8 cellular contexts compared by ENCODE assay signal in genomic region chr17:81891303-81891552, GRCh38. TPM values are rescaled to one million over a fixed set of nuclear protein-coding genes. Genes with fewer than 3 reads are reported as not detected.
DNase-seq lines count a peak whose midpoint lies in the region; ATAC-seq and TF ChIP-seq lines count a peak whose summit lies in the region.

No MANE protein-coding gene starts in this region.

- TF ChIP-seq CTCF in OCI-LY3 (IDR thresholded peaks at IDR 0.05; ENCODE audit: low read depth, low read length) (no peak), fibroblast of mammary gland (conservative IDR thresholded peaks at IDR 0.05; ENCODE audit: control insufficient read depth, insufficient read depth, low read depth, low read length) (no peak), smooth muscle cell (IDR thresholded peaks at IDR 0.05; ENCODE audit: borderline replicate concordance, insufficient read depth, poor library complexity, severe bottlenecking) (no peak)

- 1% methylated on average over 32 of the region's 40 CpGs for WGBS in smooth muscle cell (ENCODE audit: low lambda C conversion rate)

- H3K79me2 ChIP-seq in OCI-LY3 (ENCODE audit: low read length) (peaks cover 70% of the 10 kb centered on the region), smooth muscle cell (ENCODE audit: low read depth) (peaks cover 59% of the 10 kb centered on the region)

- DNase-seq in fibroblast of mammary gland (ENCODE audit: low read depth) (no peak), smooth muscle cell (lab: John Stamatoyannopoulos, UW; ENCODE audit: unreplicated experiment) (no peak), NCI-H1092 treated with DMSO at 0.1 percent for 48 hours (lab: John Stamatoyannopoulos, UW) (no peak), NCI-H226 (no peak)

- peaks cover 11% of the 10 kb centered on the region for H3K4me1 ChIP-seq in OCI-LY3 (ENCODE audit: low read length)
- H3K4me1 ChIP-seq in smooth muscle cell (ENCODE audit: low read depth): peaks cover 10% of the 10 kb centered on the region

- H3K9me3 ChIP-seq in OCI-LY3 (ENCODE audit: insufficient read depth, low read length): no peaks in the 10 kb centered on the region
- H3K9me3 ChIP-seq in smooth muscle cell (replicated peaks; ENCODE audit: low read depth): no peaks in the 10 kb centered on the region

- H3K27ac ChIP-seq in OCI-LY3 (ENCODE audit: low read length) (peak overlapping the region; percentile 52), smooth muscle cell (ENCODE audit: low read depth) (peak overlapping the region; percentile 56)

- no peak overlapping the region for H2AFZ ChIP-seq in OCI-LY3 (ENCODE audit: low read depth, low read length)
- H2AFZ ChIP-seq in smooth muscle cell (ENCODE audit: low read depth): no peak overlapping the region

- no peaks in the 10 kb centered on the region for H3F3A ChIP-seq in smooth muscle cell (ENCODE audit: low read depth)

- ATAC-seq in GM19452 (IDR thresholded peaks at IDR 0.05; ENCODE audit: unreplicated experiment) (peak; percentile 20), GM21367 (IDR thresholded peaks at IDR 0.05; ENCODE audit: unreplicated experiment) (no peak), GM21447 (IDR thresholded peaks at IDR 0.05; ENCODE audit: unreplicated experiment) (no peak)

- no peaks in the 10 kb centered on the region for H3K27me3 ChIP-seq in OCI-LY3 (ENCODE audit: low read depth, low read length)
- H3K27me3 ChIP-seq in smooth muscle cell (ENCODE audit: low read depth): no peaks in the 10 kb centered on the region

- H3K9ac ChIP-seq in OCI-LY3 (ENCODE audit: low read length) (peak overlapping the region; percentile 98), smooth muscle cell (ENCODE audit: low read depth) (peak overlapping the region; percentile 97)

- peak overlapping the region; percentile 94 for H3K4me2 ChIP-seq in OCI-LY3 (ENCODE audit: low read length)
- H3K4me2 ChIP-seq in smooth muscle cell: peak overlapping the region; percentile 99

- H3K36me3 ChIP-seq in OCI-LY3 (replicated peaks; ENCODE audit: low read depth, low read length) (peaks cover 47% of the 10 kb centered on the region), smooth muscle cell (ENCODE audit: low read depth) (no peaks in the 10 kb centered on the region)

- no peaks in the 10 kb centered on the region for H4K20me1 ChIP-seq in OCI-LY3 (ENCODE audit: insufficient read depth, low read length)
- peaks cover 31% of the 10 kb centered on the region for H4K20me1 ChIP-seq in smooth muscle cell (ENCODE audit: low read depth)

- H3K4me3 ChIP-seq in OCI-LY3 (ENCODE audit: low read length) (peak overlapping the region; percentile 99), fibroblast of mammary gland (ENCODE audit: control insufficient read depth, low read depth, low read length) (peak overlapping the region; percentile 78), smooth muscle cell (peak overlapping the region; percentile 95)

RNA-seq across cellular contexts. Expression of gene ALYREF, which starts 0.2 kb away (rescaled TPM):
- 58.9 and 75.9 TPM in 2 replicates for total RNA-seq in smooth muscle cell
- 123 and 136 TPM in 2 replicates for polyA plus RNA-seq in smooth muscle cell

RNA-seq across cellular contexts. Expression of gene ANAPC11, which starts 0.3 kb away (rescaled TPM):
- 147 and 222 TPM in 2 replicates for total RNA-seq in smooth muscle cell
- polyA plus RNA-seq in smooth muscle cell: 428 and 444 TPM in 2 replicates

RNA-seq across cellular contexts. Expression of gene NPB, which starts 10.8 kb away (rescaled TPM):
- total RNA-seq in smooth muscle cell: 7.9 TPM in 1 of 2 replicates, not detected in the other
- polyA plus RNA-seq in smooth muscle cell: 13.6 and 14.4 TPM in 2 replicates

RNA-seq across cellular contexts. Expression of gene PCYT2, which starts 20.0 kb away (rescaled TPM):
- 10.3 and 11.4 TPM in 2 replicates for total RNA-seq in smooth muscle cell
- 27.9 and 50.6 TPM in 2 replicates for polyA plus RNA-seq in smooth muscle cell

RNA-seq across cellular contexts. Expression of gene ARHGDIA, which starts 20.1 kb away (rescaled TPM):
- total RNA-seq in smooth muscle cell: 67.6 and 256 TPM in 2 replicates
- polyA plus RNA-seq in smooth muscle cell: 353 and 360 TPM in 2 replicates
